ENCODE assay signal across 8 cellular contexts in genomic region chr6:30556964-30557682, GRCh38. TPM values are rescaled to one million over a fixed set of nuclear protein-coding genes. Genes with fewer than 3 reads are reported as not detected.
DNase-seq lines count a peak whose midpoint lies in the region; ATAC-seq and TF ChIP-seq lines count a peak whose summit lies in the region.

Gene PRR3 (plus strand): TSS chr6:30557295. CDS start chr6:30557345, 50 bp downstream.

- TF ChIP-seq CTCF in CD4-positive, alpha-beta T cell (IDR thresholded peaks at IDR 0.05) = no peak

- H3K9me3 Mint-ChIP-seq in CD4-positive, alpha-beta T cell = no peaks in the 10 kb centered on the region
- H3K9me3 Mint-ChIP-seq in activated CD4-positive, alpha-beta memory T cell treated with anti-CD3 and anti-CD28 coated beads for 36 hours = no peaks in the 10 kb centered on the region

- peak within 1 kb of the TSS; percentile 76 for H3K4me3 ChIP-seq in ectodermal cell (ENCODE audit: insufficient read depth, low read depth, low read length)

- intact Hi-C loops in CD4-positive, alpha-beta T cell (cut with DNase I, micrococcal nuclease) = loop anchor here (1.0 to 5.0 kb wide), 7 partner anchors 14 to 490 kb away; partner anchors contain the start of genes ABCF1 (in 2 of the 2), MDC1 (in 1 of the 2), PPP1R11 (in 1 of the 2) and RPP21 (in 1 of the 2)
- intact Hi-C loops in activated CD4-positive, alpha-beta memory T cell treated with anti-CD3 and anti-CD28 coated beads for 36 hours (cut with micrococcal nuclease) = loop anchor here (1.0 to 10.0 kb wide), 9 partner anchors 13 to 232 kb away; partner anchors contain the start of genes ABCF1, HLA-E, MDC1 and MRPS18B

- H3K4me3 Mint-ChIP-seq in CD4-positive, alpha-beta T cell = peak within 1 kb of the TSS; percentile 98
- H3K4me3 Mint-ChIP-seq in activated CD4-positive, alpha-beta memory T cell treated with anti-CD3 and anti-CD28 coated beads for 36 hours = peak within 1 kb of the TSS; percentile 97

- peaks cover 60% of the 10 kb centered on the region for H3K36me3 Mint-ChIP-seq in CD4-positive, alpha-beta T cell (ENCODE audit: low read depth)
- H3K36me3 Mint-ChIP-seq in activated CD4-positive, alpha-beta memory T cell treated with anti-CD3 and anti-CD28 coated beads for 36 hours = peaks cover 42% of the 10 kb centered on the region

- H3K4me1 Mint-ChIP-seq in CD4-positive, alpha-beta T cell (ENCODE audit: low read depth) = peaks cover 50% of the 10 kb centered on the region
- peaks cover 44% of the 10 kb centered on the region for H3K4me1 Mint-ChIP-seq in activated CD4-positive, alpha-beta memory T cell treated with anti-CD3 and anti-CD28 coated beads for 36 hours (ENCODE audit: low read depth)

- H3K27me3 Mint-ChIP-seq in CD4-positive, alpha-beta T cell = no peaks in the 10 kb centered on the region
- H3K27me3 Mint-ChIP-seq in activated CD4-positive, alpha-beta memory T cell treated with anti-CD3 and anti-CD28 coated beads for 36 hours = no peaks in the 10 kb centered on the region

- DNase-seq in CD4-positive, alpha-beta T cell = peak; percentile 60 to 76 (median 68)
- peak; percentile 82 for DNase-seq in NCI-H748 treated with DMSO at 0.1 percent for 48 hours (lab: John Stamatoyannopoulos, UW)
- peak; percentile 92 for DNase-seq in activated CD4-positive, alpha-beta memory T cell treated with anti-CD3 and anti-CD28 coated beads for 36 hours
- peak; percentile 96 for DNase-seq in medulla oblongata (ENCODE audit: extremely low spot score)
- DNase-seq in stimulated activated CD8-positive, alpha-beta memory T cell treated with anti-CD3 and anti-CD28 coated beads, Interleukin-12 subunit alpha, Interleukin-12 subunit beta, amount 100 ng/mL, for 4 hours (ENCODE audit: low read depth) = peak; percentile 60

- peak within 1 kb of the TSS; percentile 97 for H3K27ac Mint-ChIP-seq in CD4-positive, alpha-beta T cell
- peak within 1 kb of the TSS; percentile 98 for H3K27ac Mint-ChIP-seq in activated CD4-positive, alpha-beta memory T cell treated with anti-CD3 and anti-CD28 coated beads for 36 hours

- no peaks in the 10 kb centered on the region for H3K9me3 ChIP-seq in CD4-positive, alpha-beta T cell (ENCODE audit: control insufficient read depth, low read length)
- no peaks in the 10 kb centered on the region for H3K9me3 ChIP-seq in ectodermal cell (ENCODE audit: control insufficient read depth, low read length)

- POLR2A ChIA-PET in CD4-positive, alpha-beta T cell (lab: Charles Lee) = interaction anchor here (0.6 to 4.2 kb wide), 28 partner anchors 9 to 640 kb away, joined by 3 to 106 read pairs (median 4); partner anchors contain the start of genes ABCF1, DHX16, MDC1 and MRPS18B
- POLR2A ChIA-PET in activated CD4-positive, alpha-beta memory T cell treated with anti-CD3 and anti-CD28 coated beads for 36 hours (lab: Charles Lee) = interaction anchor here (0.6 to 3.9 kb wide), 19 partner anchors 9 to 166 kb away, joined by 3 to 28 read pairs (median 4); partner anchors contain the start of genes ABCF1, MDC1 and MRPS18B

- WGBS in ectodermal cell, 2 experiments = 0% methylated on average over 40 of the region's 40 CpGs

- H3K27ac ChIP-seq in CD4-positive, alpha-beta T cell (ENCODE audit: low read depth, low read length) = peak within 1 kb of the TSS; percentile 94
- H3K27ac ChIP-seq in ectodermal cell (ENCODE audit: insufficient read depth, low read depth, low read length, poor library complexity, severe bottlenecking) = peak within 1 kb of the TSS; percentile 98

- CTCF ChIA-PET in CD4-positive, alpha-beta T cell (lab: Charles Lee) = interaction anchor here (0.9 to 4.7 kb wide), 4 partner anchors 12 to 174 kb away, joined by 3 to 26 read pairs (median 11); no protein-coding TSS in a partner anchor
- CTCF ChIA-PET in activated CD4-positive, alpha-beta memory T cell treated with anti-CD3 and anti-CD28 coated beads for 36 hours (lab: Charles Lee) = interaction anchor here (0.7 to 9.5 kb wide), 8 partner anchors 14 to 75 kb away, joined by 3 to 134 read pairs (median 4); partner anchors contain the start of gene ABCF1

- H3K4me1 ChIP-seq in ectodermal cell (ENCODE audit: control insufficient read depth, insufficient read depth, low read length) = peaks cover 9% of the 10 kb centered on the region

- no peaks in the 10 kb centered on the region for H3K27me3 ChIP-seq in CD4-positive, alpha-beta T cell (ENCODE audit: control insufficient read depth, insufficient read depth, low read length)
- no peaks in the 10 kb centered on the region for H3K27me3 ChIP-seq in ectodermal cell (ENCODE audit: control insufficient read depth, insufficient read depth, low read length, poor library complexity, severe bottlenecking)

- peaks cover 22% of the 10 kb centered on the region for H3K36me3 ChIP-seq in ectodermal cell (ENCODE audit: control insufficient read depth, insufficient read depth, low read length)

- no peak for ATAC-seq in CD4-positive, alpha-beta T cell (ENCODE audit: poor library complexity)
- ATAC-seq in GM19397 (IDR thresholded peaks at IDR 0.05; ENCODE audit: unreplicated experiment) (peak; percentile 50), HG03565 (IDR thresholded peaks at IDR 0.05; ENCODE audit: unreplicated experiment) (peak; percentile 39)

RNA-seq across cellular contexts. Expression of gene PRR3, which starts in this region (rescaled TPM):
- 10 to 100 TPM; 10.3 to 13.2 TPM for total RNA-seq in CD4-positive, alpha-beta T cell
- total RNA-seq in activated CD4-positive, alpha-beta memory T cell treated with anti-CD3 and anti-CD28 coated beads for 36 hours = 10 to 100 TPM; 22.4 to 22.6 TPM
- 32.9 TPM for polyA plus RNA-seq in ectodermal cell (2013, experiment 1 of 4)
- 33.7 TPM for polyA plus RNA-seq in ectodermal cell (2013, experiment 2 of 4)
- polyA plus RNA-seq in ectodermal cell (2013, experiment 3 of 4) = 28.4 TPM
- 33.3 TPM for polyA plus RNA-seq in ectodermal cell (2013, experiment 4 of 4)
